In the genomic region with DNA sequence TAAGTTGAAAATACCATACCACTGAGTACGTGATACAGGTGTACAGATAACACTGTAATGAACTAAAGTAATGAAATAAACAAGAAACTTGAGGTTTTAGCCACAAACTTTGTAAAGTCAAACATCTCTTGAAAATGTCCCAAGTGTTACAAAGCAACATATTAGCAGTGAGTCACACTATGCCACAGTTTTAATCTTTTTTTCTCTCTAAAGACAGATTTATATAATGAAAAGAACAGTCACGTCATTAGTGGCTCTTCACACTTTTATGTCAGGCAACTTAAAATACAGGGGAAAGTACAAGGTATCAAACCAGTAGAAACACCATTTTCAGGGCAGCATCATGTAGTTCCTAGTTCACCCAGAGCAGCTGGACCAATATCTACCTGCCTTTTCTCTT, we compare ENCODE assay signal across 1 cellular context.
TF ChIP-seq lines count a peak whose summit lies in the region.

No MANE protein-coding gene starts in this region.

TF ChIP-seq in IMR-90, 13 proteins besides CTCF, POLR2A, EP300 and RAD21 (continued from another document):
- TF ChIP-seq RFX5 (IDR thresholded peaks at IDR 0.05; ENCODE audit: low read depth, low read length) (no peak), NFE2L2 (IDR thresholded peaks at IDR 0.05; ENCODE audit: low read depth, low read length) (no peak), MAZ (IDR thresholded peaks at IDR 0.05; ENCODE audit: borderline replicate concordance, low read depth, low read length) (no peak), CEBPB (IDR thresholded peaks at IDR 0.05; ENCODE audit: low read depth, low read length) (no peak), FOS (IDR thresholded peaks at IDR 0.05; ENCODE audit: low read depth, low read length) (no peak), SMC3 (IDR thresholded peaks at IDR 0.05; ENCODE audit: low read depth, low read length) (no peak), RCOR1 (IDR thresholded peaks at IDR 0.05; ENCODE audit: insufficient replicate concordance, low read length) (no peak), BHLHE40 (IDR thresholded peaks at IDR 0.05; ENCODE audit: low read depth, low read length) (no peak), MXI1 (IDR thresholded peaks at IDR 0.05; ENCODE audit: borderline replicate concordance, low read depth, low read length) (no peak)
- TF ChIP-seq, protein P1, sequence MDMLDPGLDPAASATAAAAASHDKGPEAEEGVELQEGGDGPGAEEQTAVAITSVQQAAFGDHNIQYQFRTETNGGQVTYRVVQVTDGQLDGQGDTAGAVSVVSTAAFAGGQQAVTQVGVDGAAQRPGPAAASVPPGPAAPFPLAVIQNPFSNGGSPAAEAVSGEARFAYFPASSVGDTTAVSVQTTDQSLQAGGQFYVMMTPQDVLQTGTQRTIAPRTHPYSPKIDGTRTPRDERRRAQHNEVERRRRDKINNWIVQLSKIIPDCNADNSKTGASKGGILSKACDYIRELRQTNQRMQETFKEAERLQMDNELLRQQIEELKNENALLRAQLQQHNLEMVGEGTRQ (IDR thresholded peaks at IDR 0.05; ENCODE audit: low read depth, low read length) = no peak
